In the genomic region with DNA sequence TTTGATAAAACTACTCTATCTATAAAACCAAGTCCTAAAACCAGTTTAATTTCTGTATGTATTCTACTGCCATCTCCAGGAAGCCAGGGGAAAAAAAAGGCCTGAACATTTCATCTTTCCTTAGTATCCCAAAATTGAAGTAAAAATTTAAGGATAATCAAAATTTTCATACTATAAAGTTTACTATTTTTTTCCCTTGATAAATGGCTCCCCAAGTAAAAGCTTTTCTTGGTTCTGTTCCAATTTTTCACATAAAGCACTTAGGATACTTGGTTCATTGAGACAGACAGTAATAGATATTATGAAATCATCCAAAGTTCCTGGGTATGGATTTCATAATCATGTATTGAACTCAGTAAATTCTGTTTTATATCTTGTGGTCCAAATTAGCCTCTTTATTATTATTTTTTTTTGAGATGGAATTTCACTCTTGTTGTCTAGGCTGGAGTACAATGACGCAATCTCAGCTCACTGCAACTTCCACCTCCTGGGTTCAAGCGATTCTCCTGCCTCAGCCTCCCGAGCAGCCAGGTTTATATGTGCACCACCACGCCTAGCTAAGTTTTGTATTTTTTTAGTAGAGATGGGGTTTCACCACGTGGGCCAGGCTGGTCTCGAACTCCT, we compare ENCODE assay signal across 7 cellular contexts. TPM values are rescaled to one million over a fixed set of nuclear protein-coding genes. Genes with fewer than 3 reads are reported as not detected.
DNase-seq lines count a peak whose midpoint lies in the region; ATAC-seq and TF ChIP-seq lines count a peak whose summit lies in the region.

No MANE protein-coding gene starts in this region.

- H3K27me3 ChIP-seq in GM23248 (replicated peaks; ENCODE audit: insufficient read depth) (no peaks in the 10 kb centered on the region), Peyer's patch (no peaks in the 10 kb centered on the region), stomach (no peaks in the 10 kb centered on the region)

- TF ChIP-seq POLR2A in Peyer's patch (IDR thresholded peaks at IDR 0.05) (no peak), stomach (IDR thresholded peaks at IDR 0.05) (no peak)

- in situ Hi-C loops in GM23248 (cut with MboI): loop anchor here (10.0 kb wide), 1 partner anchor 90 kb away; no protein-coding TSS in a partner anchor

- TF ChIP-seq CTCF in Peyer's patch (IDR thresholded peaks at IDR 0.05) (peak in 4 of 6 experiments; percentile 45 to 62 (median 62)), fibroblast of the aortic adventitia (IDR thresholded peaks at IDR 0.05; ENCODE audit: insufficient read depth, low read length) (peak; percentile 75), stomach (IDR thresholded peaks at IDR 0.05) (peak in 4 of 7 experiments; percentile 6 to 56 (median 34))

- H3F3A ChIP-seq in GM23248 (ENCODE audit: insufficient read depth): peaks cover 34% of the 10 kb centered on the region

- TF ChIP-seq EP300 in stomach (IDR thresholded peaks at IDR 0.05): no peak

- H3K9me3 ChIP-seq in GM23248 (ENCODE audit: low read depth) (no peaks in the 10 kb centered on the region), Peyer's patch (no peaks in the 10 kb centered on the region), stomach (no peaks in the 10 kb centered on the region)

- intact Hi-C loops in stomach (cut with DNase I; ENCODE audit: low total_unique reads): no loop called here
- intact Hi-C loops in posterior vena cava (cut with DNase I): loop anchor here in 1 of 2 donors (10.0 kb wide), 1 partner anchor 90 kb away; no protein-coding TSS in a partner anchor

- H3K4me3 ChIP-seq in GM23248 (no peak overlapping the region), Peyer's patch (no peak overlapping the region), fibroblast of the aortic adventitia (ENCODE audit: low read depth, low read length) (no peak overlapping the region), stomach (no peak overlapping the region)

- WGBS in GM23248 (ENCODE audit: low coverage in 1 of 2, low lambda C conversion rate in 2 of 2, missing lambda C conversion rate in 2 of 2), 2 experiments: 68 to 71% methylated on average over 6 of the region's 6 CpGs
- 83 to 90% (median 88%) methylated on average over 6 of the region's 6 CpGs for WGBS in stomach, 5 donors

- no peaks in the 10 kb centered on the region for H4K20me1 ChIP-seq in GM23248 (ENCODE audit: insufficient read depth)

- H2AFZ ChIP-seq in GM23248: no peak overlapping the region

- H3K4me1 ChIP-seq in GM23248 (ENCODE audit: insufficient read depth): peaks cover 32% of the 10 kb centered on the region
- peaks cover 0 to 33% (median 0%) of the 10 kb centered on the region in 4 donors for H3K4me1 ChIP-seq in Peyer's patch
- H3K4me1 ChIP-seq in stomach: peaks cover 0 to 18% (median 0%) of the 10 kb centered on the region in 4 donors

- no peak overlapping the region for H3K4me2 ChIP-seq in GM23248 (ENCODE audit: unreplicated experiment)

- H3K9ac ChIP-seq in GM23248: no peak overlapping the region

- ATAC-seq in HG03378 (IDR thresholded peaks at IDR 0.05; ENCODE audit: unreplicated experiment) (no peak), GM18502 (IDR thresholded peaks at IDR 0.05; ENCODE audit: poor library complexity, unreplicated experiment) (no peak)

- H3K27ac ChIP-seq in GM23248: no peak overlapping the region
- H3K27ac ChIP-seq in Peyer's patch: no peak overlapping the region
- H3K27ac ChIP-seq in stomach: no peak overlapping the region

- peak; percentile 73 for DNase-seq in GM23248
- DNase-seq in Peyer's patch: no peak
- peak; percentile 68 for DNase-seq in fibroblast of the aortic adventitia (ENCODE audit: low read depth)
- DNase-seq in stomach: no peak
- DNase-seq in posterior vena cava (ENCODE audit: low spot score): no peak

- peaks cover 4% of the 10 kb centered on the region; the same call in 1 of the 2 replicates for H3K36me3 ChIP-seq in GM23248 (ENCODE audit: low read depth)
- peaks cover 0 to 13% (median 0%) of the 10 kb centered on the region in 3 donors for H3K36me3 ChIP-seq in Peyer's patch
- H3K36me3 ChIP-seq in stomach: peaks cover 9 to 57% (median 44%) of the 10 kb centered on the region in 4 donors

- H3K79me2 ChIP-seq in GM23248 (ENCODE audit: insufficient read depth): peaks cover 52% of the 10 kb centered on the region

- no peaks in the 10 kb centered on the region for H3K9me2 ChIP-seq in GM23248 (ENCODE audit: insufficient read depth)

RNA-seq across cellular contexts. Expression of a gene that starts 34.5 kb away (rescaled TPM):
- total RNA-seq in GM23248 (2014; rRNA removed; shearing (Covaris generic)): 21.6 and 43.4 TPM in 2 replicates
- 21.3 and 25.5 TPM in 2 replicates for polyA plus RNA-seq in GM23248 (2016; fragmentation: Nextera tagmentation; extraction: Ambion mirVana)
- 10 to 100 TPM; 14.7 to 27.2 (median 19.6) TPM for total RNA-seq in Peyer's patch
- 37.0 and 38.6 TPM in 2 replicates for total RNA-seq in fibroblast of the aortic adventitia (ENCODE audit: low replicate concordance)
- 100 to 1,000 TPM in 1 of 5 donors, 10 to 100 TPM in 4; 17.4 to 127 (median 41.9) TPM for total RNA-seq in stomach
- 10 to 100 TPM; 10.5 to 30.9 (median 10.9) TPM for polyA plus RNA-seq in stomach
- total RNA-seq in posterior vena cava: 10 to 100 TPM; 42.6 to 43.6 TPM

RNA-seq across cellular contexts. Expression of a gene that starts 46.6 kb away (rescaled TPM):
- total RNA-seq in GM23248 (2014; rRNA removed; shearing (Covaris generic)): 4,470 and 4,692 TPM in 2 replicates
- polyA plus RNA-seq in GM23248 (2016; fragmentation: Nextera tagmentation; extraction: Ambion mirVana) (6,052 and 6,251 TPM in 2 replicates), stomach (100 to 1,000 TPM; 600 to 928 (median 774) TPM)
- total RNA-seq in Peyer's patch (100 to 1,000 TPM; 564 to 802 (median 681) TPM), fibroblast of the aortic adventitia (ENCODE audit: low replicate concordance) (2,605 and 3,136 TPM in 2 replicates), stomach (1,000 to 10,000 TPM in 1 of 5 donors, 100 to 1,000 TPM in 4; 292 to 1,332 (median 460) TPM), posterior vena cava (1,000 to 10,000 TPM in 1 of 2 donors, 100 to 1,000 TPM in 1; 815 to 1,045 TPM)

Comparison
In these comparisons a context has a peak if more than half of its experiments do, and no peak if none do; other contexts are left out.
1. DNase-seq: peak in GM23248 (single experiment) and fibroblast of the aortic adventitia (single experiment); none in Peyer's patch (0 of 3), stomach (single experiment) and posterior vena cava (single experiment).
2. Peak in every context shown above with its lines, with median percentiles within 50 percentile points of each other: CTCF ChIP-seq.